In the genomic region with DNA sequence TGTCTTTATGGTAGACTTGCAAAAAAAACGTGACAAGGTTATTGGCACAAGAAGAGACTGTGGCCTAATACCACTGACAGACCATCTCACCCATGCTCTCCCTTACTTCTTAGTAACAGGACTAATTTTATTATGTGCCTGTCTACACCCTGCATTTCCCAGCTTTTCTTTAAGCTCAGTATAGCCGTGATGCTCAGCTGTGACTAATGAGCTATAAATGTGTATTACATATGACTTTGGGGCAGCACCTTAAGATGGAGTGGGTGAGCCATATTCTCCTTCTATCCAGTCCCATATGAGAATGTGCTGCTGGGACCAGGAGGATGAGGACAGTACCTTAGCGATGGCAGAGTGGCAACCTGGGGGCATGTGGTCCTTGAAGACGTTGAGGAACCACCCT, we compare ENCODE assay signal across 16 cellular contexts.
DNase-seq lines count a peak whose midpoint lies in the region; ATAC-seq and TF ChIP-seq lines count a peak whose summit lies in the region.
"Had no signal": no experiment of that assay in that cellular context is flagged by ENCODE, and none has a peak within 500 bp of the region (broad histone marks: within the 10 kb centered on the region; RNA-seq: fewer than 3 reads in every experiment).

No MANE protein-coding gene starts in this region.

- DNase-seq in AG08395 (ENCODE audit: low spot score) (peak; percentile 29), DND-41 (no peak), RPMI7951 (ENCODE audit: low read depth) (peak; percentile 8), astrocyte of the hippocampus (ENCODE audit: low read depth, low spot score) (peak; percentile 23), RPMI8226 (no peak), PC-9 (no peak)
- no peak for DNase-seq in activated T-cell treated with anti-CD3 and anti-CD28 coated beads, Interleukin-2, amount 50 U/mL, for 24 hours
- DNase-seq: C1 segment of cervical spinal cord; CD4-positive, alpha-beta T cell; DMS79; EL; HCEC 1CT; HFFc6 had no signal

- BruUV-seq in PC-9 (replicated peaks; lab: Mats Ljungman, UMichigan), result no TSS peak

- H3K79me2 ChIP-seq in DND-41 (ENCODE audit: insufficient read depth, low read length), result no peaks in the 10 kb centered on the region
- H3K79me2 ChIP-seq in PC-9 (ENCODE audit: low read depth), result no peaks in the 10 kb centered on the region

- no peaks in the 10 kb centered on the region for H3K9me3 Mint-ChIP-seq in activated T-cell treated with anti-CD3 and anti-CD28 coated beads, Interleukin-2, amount 50 U/mL, for 24 hours
- H3K9me3 Mint-ChIP-seq: CD4-positive, alpha-beta T cell had no signal

- H3K9me2 ChIP-seq in PC-9 (ENCODE audit: insufficient read depth), result no peaks in the 10 kb centered on the region

- H3K9me3 ChIP-seq in DND-41 (ENCODE audit: insufficient read depth, low read length, severe bottlenecking) (no peaks in the 10 kb centered on the region), PC-9 (ENCODE audit: insufficient read depth, low read depth) (no peaks in the 10 kb centered on the region)

- TF ChIP-seq CTCF in DND-41 (IDR thresholded peaks at IDR 0.05; ENCODE audit: borderline replicate concordance, extremely low read depth, low read length, poor library complexity, severe bottlenecking) (no peak), PC-9 (conservative IDR thresholded peaks at IDR 0.05) (no peak)

- H3K36me3 ChIP-seq in DND-41 (ENCODE audit: insufficient read depth, low read length) (no peaks in the 10 kb centered on the region), PC-9 (ENCODE audit: low read depth) (no peaks in the 10 kb centered on the region)

- H3K4me3 ChIP-seq in DND-41 (ENCODE audit: low read depth in 1 of 2, low read length in 2 of 2), result no peak overlapping the region
- no peak overlapping the region for H3K4me3 ChIP-seq in PC-9

- no peaks in the 10 kb centered on the region for H3K4me1 Mint-ChIP-seq in activated T-cell treated with anti-CD3 and anti-CD28 coated beads, Interleukin-2, amount 50 U/mL, for 24 hours (ENCODE audit: low read depth)
- H3K4me1 Mint-ChIP-seq: B cell had no signal

- no peaks in the 10 kb centered on the region for H3K27me3 Mint-ChIP-seq in activated T-cell treated with anti-CD3 and anti-CD28 coated beads, Interleukin-2, amount 50 U/mL, for 24 hours
- H3K27me3 Mint-ChIP-seq: B cell; CD4-positive, alpha-beta T cell had no signal

- H3F3A ChIP-seq in PC-9 (ENCODE audit: insufficient read depth, low read depth), result no peaks in the 10 kb centered on the region

- H4K20me1 ChIP-seq in DND-41 (ENCODE audit: insufficient read depth, low read length), result no peaks in the 10 kb centered on the region
- H4K20me1 ChIP-seq in PC-9 (ENCODE audit: insufficient read depth), result no peaks in the 10 kb centered on the region

- intact Hi-C loops in PC-9 (cut with micrococcal nuclease; ENCODE audit: unreplicated experiment), result no loop called here

- H3K4me3 Mint-ChIP-seq in activated T-cell treated with anti-CD3 and anti-CD28 coated beads, Interleukin-2, amount 50 U/mL, for 24 hours, result no peak overlapping the region
- H3K4me3 Mint-ChIP-seq: B cell; CD4-positive, alpha-beta T cell; HFFc6 had no signal

- no peaks in the 10 kb centered on the region for H3K36me3 Mint-ChIP-seq in activated T-cell treated with anti-CD3 and anti-CD28 coated beads, Interleukin-2, amount 50 U/mL, for 24 hours (ENCODE audit: low read depth)

- no peak overlapping the region for H3K9ac ChIP-seq in DND-41 (ENCODE audit: low read depth, low read length)
- H3K9ac ChIP-seq: KMS-11 had no signal

- POLR2A ChIA-PET in PC-9 (lab: Charles Lee; ENCODE audit: unreplicated experiment), result no interaction called here

- H3K27ac ChIP-seq in DND-41 (ENCODE audit: low read length), result no peak overlapping the region
- no peak overlapping the region for H3K27ac ChIP-seq in PC-9
- H3K27ac ChIP-seq: KMS-11 had no signal

- no peaks in the 10 kb centered on the region for H3K27me3 ChIP-seq in DND-41 (ENCODE audit: insufficient read depth, low read length, poor library complexity)
- H3K27me3 ChIP-seq in PC-9 (ENCODE audit: insufficient read depth, low read depth), result peaks cover 28% of the 10 kb centered on the region

- H3K4me1 ChIP-seq in DND-41 (ENCODE audit: insufficient read depth, low read length) (no peaks in the 10 kb centered on the region), PC-9 (replicated peaks; ENCODE audit: insufficient read depth) (no peaks in the 10 kb centered on the region)

- no peak overlapping the region for H3K4me2 ChIP-seq in DND-41 (ENCODE audit: insufficient read depth, low read length)
- H3K4me2 ChIP-seq in PC-9, result no peak overlapping the region
- H3K4me2 ChIP-seq: KMS-11 had no signal

- CTCF ChIA-PET in PC-9 (lab: Charles Lee), result interaction anchor here (0.6 kb wide), 1 partner anchor 28 kb away, joined by 3 read pairs; no protein-coding TSS in a partner anchor

- H3K27ac Mint-ChIP-seq in activated T-cell treated with anti-CD3 and anti-CD28 coated beads, Interleukin-2, amount 50 U/mL, for 24 hours, result no peak overlapping the region
- H3K27ac Mint-ChIP-seq: B cell; CD4-positive, alpha-beta T cell; HFFc6 had no signal

- H2AFZ ChIP-seq in DND-41 (ENCODE audit: low read depth, low read length), result no peak overlapping the region
- H2AFZ ChIP-seq in PC-9, result no peak overlapping the region

- 0 out of 3 replicates have a peak, but pooled peaks have one; percentile 35 for ATAC-seq in DND-41 (ENCODE audit: insufficient read depth, low read depth)
- ATAC-seq in GM19455 (IDR thresholded peaks at IDR 0.05; ENCODE audit: unreplicated experiment), result no peak

Comparison
In these comparisons a context has a peak if more than half of its experiments do, and no peak if none do; other contexts are left out.
1. DNase-seq: peak in AG08395 (single experiment), RPMI7951 (single experiment) and astrocyte of the hippocampus (single experiment); none in DND-41 (single experiment), RPMI8226 (single experiment), activated T-cell treated with anti-CD3 and anti-CD28 coated beads, Interleukin-2, amount 50 U/mL, for 24 hours (single experiment) and PC-9 (0 of 2).